1 cellular context compared by ENCODE assay signal in genomic region chr2:230335864-230336506, GRCh38.
TF ChIP-seq lines count a peak whose summit lies in the region.

No MANE protein-coding gene starts in this region.

TF ChIP-seq in GM23338, 12 proteins besides CTCF, POLR2A, EP300 and RAD21 (continued from another document):
- no peak for TF ChIP-seq CREB1 (CRISPR knock-in tag; IDR thresholded peaks at IDR 0.05; ENCODE audit: low read depth)
- no peak for TF ChIP-seq REST (IDR thresholded peaks at IDR 0.05; ENCODE audit: unreplicated experiment)
- no peak for TF ChIP-seq ETS1 (IDR thresholded peaks at IDR 0.05)
- TF ChIP-seq ZNF462 (CRISPR knock-in tag; IDR thresholded peaks at IDR 0.05) = no peak
TF ChIP-seq in GM23338: peak in this region for 0.
